8 cellular contexts compared by ENCODE assay signal in genomic region chr12:6752931-6753771, GRCh38. TPM values are rescaled to one million over a fixed set of nuclear protein-coding genes. Genes with fewer than 3 reads are reported as not detected.
DNase-seq lines count a peak whose midpoint lies in the region; ATAC-seq and TF ChIP-seq lines count a peak whose summit lies in the region.

TSS of gene MLF2 (minus strand) at chr12:6753141. CDS start at chr12:6752334, 807 bp downstream.

- H3K27ac ChIP-seq in colonic mucosa (peak within 1 kb of the TSS; percentile 88), layer of hippocampus (ENCODE audit: low read depth, low read length) (peak within 1 kb of the TSS; percentile 99)

- H3K4me1 ChIP-seq in colonic mucosa: peaks cover 12% of the 10 kb centered on the region

- peak within 1 kb of the TSS; percentile 97 to 98 for H3K9ac ChIP-seq in colonic mucosa (ENCODE audit: low read depth in 2 of 2, low read length in 2 of 2)

- CTCF ChIA-PET in BJ (lab: Yijun Ruan, JAX): interaction anchor here (0.6 to 13.4 kb wide), 31 partner anchors 9 to 264 kb away, joined by 3 to 222 read pairs (median 7); partner anchors contain the start of genes CD4, CDCA3, COPS7A and GPR162

- POLR2A ChIA-PET in BJ (lab: Charles Lee): interaction anchor here (0.6 to 1.9 kb wide), 6 partner anchors 13 to 381 kb away, joined by 3 to 14 read pairs (median 4); partner anchors contain the start of genes COPS7A and PTMS

- no peaks in the 10 kb centered on the region for H3K27me3 ChIP-seq in BJ (ENCODE audit: control insufficient read depth, insufficient read depth, low read length)
- no peaks in the 10 kb centered on the region for H3K27me3 ChIP-seq in colonic mucosa
- no peaks in the 10 kb centered on the region for H3K27me3 ChIP-seq in layer of hippocampus (ENCODE audit: control insufficient read depth, insufficient read depth, low read length)

- no peaks in the 10 kb centered on the region for H3K9me3 ChIP-seq in colonic mucosa

- DNase-seq in BJ (ENCODE audit: low read depth) (peak; percentile 93), GM19240 (ENCODE audit: insufficient read length, low spot score) (peak; percentile 92), NCI-H526 (lab: John Stamatoyannopoulos, UW) (peak; percentile 92 to 97), colonic mucosa (peak; percentile 99)
- peak; percentile 99 for DNase-seq in activated CD4-positive, alpha-beta T cell treated with anti-CD3 and anti-CD28 coated beads for 48 hours
- DNase-seq in stimulated activated CD4-positive, alpha-beta T cell treated with anti-CD3 and anti-CD28 coated beads, Interleukin-1b, Interleukin-23, amount 100 ng/mL, for 4 hours (ENCODE audit: low read depth in 2 of 2): peak; percentile 96 to 97

- peak; percentile 89 for ATAC-seq in HG03460 (IDR thresholded peaks at IDR 0.05; ENCODE audit: unreplicated experiment)

- TF ChIP-seq CTCF in BJ (IDR thresholded peaks at IDR 0.05; ENCODE audit: insufficient read depth, low read depth, low read length) (no peak), colonic mucosa (IDR thresholded peaks at IDR 0.05) (peak; percentile 90)

- intact Hi-C loops in colonic mucosa (cut with DNase I): loop anchor here (2.0 to 5.0 kb wide), 2 partner anchors 26 to 74 kb away; partner anchors contain the start of gene P3H3

- H3K4me3 ChIP-seq in BJ (ENCODE audit: low read depth, low read length): peak within 1 kb of the TSS; percentile 98
- peak within 1 kb of the TSS; percentile 84 for H3K4me3 ChIP-seq in colonic mucosa

- H3K36me3 ChIP-seq in BJ (ENCODE audit: control insufficient read depth, insufficient read depth, low read length) (peaks cover 29% of the 10 kb centered on the region), colonic mucosa (peaks cover 20% of the 10 kb centered on the region)

RNA-seq across cellular contexts. Expression of gene MLF2, which starts in this region (rescaled TPM):
- 287 and 345 TPM in 2 replicates for polyA plus RNA-seq in BJ (2011; rRNA removed)
- 107 and 132 TPM in 2 replicates for polyA minus RNA-seq in BJ (2011; rRNA and poly(A)+ RNA removed)
- 100 to 1,000 TPM; 199 to 212 TPM for total RNA-seq in colonic mucosa

Comparison
In these comparisons a context has a peak if more than half of its experiments do, and no peak if none do; other contexts are left out.
1. Peak in every context shown above with its lines: DNase-seq, ATAC-seq, H3K4me3 ChIP-seq and H3K27ac ChIP-seq.